ENCODE assay signal across 8 cellular contexts in the genomic region with DNA sequence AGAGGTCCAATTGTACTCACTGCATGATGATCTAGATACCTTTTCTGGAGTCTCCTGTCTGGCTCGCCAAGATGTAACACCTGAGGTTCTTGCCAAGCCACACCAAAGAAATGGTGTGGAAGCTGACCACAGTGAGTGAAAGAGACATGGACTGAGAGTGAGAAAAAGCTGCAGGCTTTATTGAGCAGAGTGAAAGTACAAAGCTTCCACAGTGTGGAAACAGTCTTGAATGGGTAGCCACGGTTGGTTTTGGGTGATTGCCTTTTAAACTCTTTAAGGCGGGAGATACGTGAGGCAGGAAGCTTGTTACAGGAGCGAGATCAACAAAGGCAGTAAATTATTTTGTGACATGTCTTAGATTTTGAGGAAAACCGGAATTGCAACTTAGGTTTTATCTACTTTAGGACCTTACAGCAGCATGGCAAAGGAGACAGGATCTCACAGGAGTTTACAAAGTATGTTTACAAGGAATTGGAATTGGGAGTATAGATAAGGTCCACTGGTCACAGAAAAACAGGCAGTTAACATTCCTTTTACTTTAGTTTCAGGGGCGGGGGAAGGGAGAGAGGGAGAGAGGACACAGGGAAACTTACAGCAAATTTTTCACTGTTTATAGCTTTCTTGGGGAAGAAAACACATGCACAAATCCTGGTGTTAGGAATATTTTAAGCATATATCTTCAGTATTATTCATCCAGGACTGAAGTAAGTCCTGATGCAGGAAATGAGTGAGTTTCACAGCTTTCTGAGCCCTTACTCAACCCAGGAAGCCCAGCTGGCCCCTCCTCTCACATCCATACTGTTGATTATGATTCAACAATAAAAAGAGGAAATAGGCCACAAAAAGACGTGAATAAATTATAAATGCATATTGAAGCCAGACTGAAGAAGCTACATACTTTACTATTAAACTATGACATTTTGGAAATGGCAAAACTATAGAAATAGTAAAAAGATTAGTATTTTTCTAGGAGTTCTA.
DNase-seq lines count a peak whose midpoint lies in the region; ATAC-seq and TF ChIP-seq lines count a peak whose summit lies in the region.
"Not testable (repeated sequence)": the region's sequence is repeated elsewhere in the genome, so short reads cannot be mapped to it uniquely, and the experiment has no call there.

No MANE protein-coding gene starts in this region.

- TF ChIP-seq CTCF in DOHH2 (IDR thresholded peaks at IDR 0.05; ENCODE audit: low read depth, low read length, poor library complexity, severe bottlenecking); SK-N-SH (IDR thresholded peaks at IDR 0.05); endothelial cell (IDR thresholded peaks at IDR 0.05; ENCODE audit: unreplicated experiment); stomach (IDR thresholded peaks at IDR 0.05): not testable (repeated sequence)

- H3K79me2 ChIP-seq in DOHH2 (ENCODE audit: control insufficient read depth, low read length); SK-N-SH (ENCODE audit: insufficient read depth): not testable (repeated sequence)

- peak; percentile 70 for ATAC-seq in GM19395 (IDR thresholded peaks at IDR 0.05; ENCODE audit: unreplicated experiment)
- peak; percentile 58 for ATAC-seq in HG02852 (IDR thresholded peaks at IDR 0.05; ENCODE audit: unreplicated experiment)

- not testable (repeated sequence) for DNase-seq in SK-N-SH; endothelial cell (ENCODE audit: low spot score); stomach
- DNase-seq in left kidney (ENCODE audit: low read depth, low spot score): peak; percentile 96

- TF ChIP-seq EP300 in SK-N-SH (IDR thresholded peaks at IDR 0.05; ENCODE audit: borderline replicate concordance in 1 of 2, low read depth in 1 of 2, low read length in 1 of 2); stomach (IDR thresholded peaks at IDR 0.05): not testable (repeated sequence)

- H3K27me3 Mint-ChIP-seq in endothelial cell (ENCODE audit: unreplicated experiment): not testable (repeated sequence)

- H3K4me2 ChIP-seq in DOHH2 (ENCODE audit: low read length): peak overlapping the region; percentile 5
- H3K4me2 ChIP-seq in SK-N-SH: peak overlapping the region; percentile 58

- not testable (repeated sequence) for H4K20me1 ChIP-seq in DOHH2 (ENCODE audit: control insufficient read depth, insufficient read depth, low read depth, low read length); SK-N-SH (ENCODE audit: insufficient read depth)

- H3K4me3 Mint-ChIP-seq in endothelial cell (ENCODE audit: unreplicated experiment): not testable (repeated sequence)

- not testable (repeated sequence) for H3K9ac ChIP-seq in HUES48 (ENCODE audit: low read depth, low read length)
- H3K9ac ChIP-seq in SK-N-SH: 0 out of 2 replicates have a peak overlapping the region, but pooled peaks have one; percentile 11

- peaks cover 14% of the 10 kb centered on the region for H3K4me1 Mint-ChIP-seq in endothelial cell (ENCODE audit: unreplicated experiment)

- H3K27ac ChIP-seq in DOHH2 (ENCODE audit: low read depth, low read length): not testable (repeated sequence)
- peak overlapping the region; percentile 69 for H3K27ac ChIP-seq in HUES48 (ENCODE audit: low read depth, low read length)
- H3K27ac ChIP-seq in SK-N-SH (ENCODE audit: low read depth in 2 of 2, low read length in 1 of 2): peak overlapping the region in 1 of 2 experiments; percentile 52; a peak in 2 of 4 replicates
- H3K27ac ChIP-seq in stomach: peak overlapping the region in 3 of 5 donors; percentile 13 to 34 (median 20)

- not testable (repeated sequence) for TF ChIP-seq POLR2A in stomach (IDR thresholded peaks at IDR 0.05)

- POLR2A ChIA-PET in SK-N-SH (lab: Yijun Ruan, JAX): not testable (repeated sequence)

- H3K27ac Mint-ChIP-seq in endothelial cell (ENCODE audit: unreplicated experiment): peak overlapping the region; percentile 93

- not testable (repeated sequence) for H3K9me2 ChIP-seq in DOHH2 (replicated peaks; ENCODE audit: control insufficient read depth, low read length); SK-N-SH

- H3K36me3 ChIP-seq in DOHH2 (ENCODE audit: control insufficient read depth, low read length); HUES48 (ENCODE audit: control insufficient read depth, insufficient read depth, low read length); SK-N-SH (replicated peaks in 1 of 2; ENCODE audit: control insufficient read depth in 1 of 2, insufficient read depth in 2 of 2, low read length in 1 of 2); stomach: not testable (repeated sequence)

- not testable (repeated sequence) for H3K36me3 Mint-ChIP-seq in endothelial cell (ENCODE audit: low read depth, unreplicated experiment)

- WGBS in SK-N-SH (ENCODE audit: low lambda C conversion rate): 37% methylated on average over 8 of the region's 8 CpGs
- WGBS in stomach, 5 donors: 13 to 28% (median 23%) methylated on average over 8 of the region's 8 CpGs

- H3K27me3 ChIP-seq in DOHH2 (ENCODE audit: control insufficient read depth, low read length); HUES48 (ENCODE audit: control insufficient read depth, insufficient read depth, low read length); SK-N-SH (ENCODE audit: insufficient read depth); stomach: not testable (repeated sequence)

- not testable (repeated sequence) for H3F3A ChIP-seq in DOHH2 (ENCODE audit: control insufficient read depth, insufficient read depth); SK-N-SH (replicated peaks; ENCODE audit: insufficient read depth)

- not testable (repeated sequence) for H3K9me3 ChIP-seq in DOHH2 (ENCODE audit: control insufficient read depth, insufficient read depth, low read length); HUES48 (ENCODE audit: control insufficient read depth, insufficient read depth, low read length); SK-N-SH; stomach

- CTCF ChIA-PET in SK-N-SH (lab: Yijun Ruan, JAX): not testable (repeated sequence)

- not testable (repeated sequence) for H3K4me3 ChIP-seq in DOHH2 (ENCODE audit: low read length); HUES48 (ENCODE audit: low read depth, low read length); SK-N-SH (ENCODE audit: low read depth in 2 of 2, low read length in 1 of 2); stomach

- not testable (repeated sequence) for TF ChIP-seq RAD21 in SK-N-SH (IDR thresholded peaks at IDR 0.05; ENCODE audit: low read length)

- H2AFZ ChIP-seq in SK-N-SH (ENCODE audit: low read depth): peak overlapping the region; percentile 96

- intact Hi-C loops in stomach (cut with DNase I; ENCODE audit: low total_unique reads): not testable (repeated sequence)

- H3K4me1 ChIP-seq in DOHH2 (ENCODE audit: control insufficient read depth, low read length) (peaks cover 13% of the 10 kb centered on the region), HUES48 (ENCODE audit: control insufficient read depth, insufficient read depth, low read length) (peaks cover 24% of the 10 kb centered on the region), stomach (peaks cover 0 to 22% (median 0%) of the 10 kb centered on the region in 4 donors)
- H3K4me1 ChIP-seq in SK-N-SH (ENCODE audit: control insufficient read depth in 1 of 2, insufficient read depth in 2 of 2, low read depth in 1 of 2, low read length in 1 of 2): not testable (repeated sequence)

- not testable (repeated sequence) for H3K9me3 Mint-ChIP-seq in endothelial cell (ENCODE audit: unreplicated experiment)

TF ChIP-seq in SK-N-SH, 30 proteins besides CTCF, POLR2A, EP300 and RAD21:
- peak; percentile 30; the same call in 1 of the 2 replicates for TF ChIP-seq FOSL2 (IDR thresholded peaks at IDR 0.05; ENCODE audit: borderline replicate concordance, low read depth)
